Comparison of ENCODE assay signal across 8 cellular contexts in genomic region chr11:68213135-68213515, GRCh38. TPM values are rescaled to one million over a fixed set of nuclear protein-coding genes. Genes with fewer than 3 reads are reported as not detected.
A peak's percentile ranks its signal among the peaks of the same experiment; 100 is the strongest.
DNase-seq lines count a peak whose midpoint lies in the region; ATAC-seq and TF ChIP-seq lines count a peak whose summit lies in the region.

Gene KMT5B, minus strand, starts transcription at chr11:68213296. Its CDS starts 23,220 bp downstream, at chr11:68190076.

- 0% methylated on average over 3 to 60 of the region's 60 CpGs for WGBS in endodermal cell (ENCODE audit: insufficient coverage in 1 of 2, insufficient read length in 1 of 2), 2 experiments

- peak within 1 kb of the TSS; percentile 92 for H3K9ac ChIP-seq in endodermal cell (ENCODE audit: extremely low read depth, low read length, poor library complexity, severe bottlenecking)

- peak; percentile 50 for DNase-seq in Jurkat, Clone E6-1 (ENCODE audit: low read depth, low spot score)
- DNase-seq in activated CD4-positive, alpha-beta T cell treated with anti-CD3 and anti-CD28 coated beads for 48 hours = peak; percentile 62
- DNase-seq in endodermal cell (peak; percentile 82), mucosa of gallbladder (ENCODE audit: low spot score) (peak; percentile 43), inferior parietal cortex (ENCODE audit: extremely low spot score) (no peak)
- peak in 5 of 6 experiments; percentile 55 to 77 (median 72) for DNase-seq in stimulated activated naive CD4-positive, alpha-beta T cell (lab: John Stamatoyannopoulos, UW)

- TF ChIP-seq CTCF in 22Rv1 (IDR thresholded peaks at IDR 0.05) (no peak), endodermal cell (conservative IDR thresholded peaks at IDR 0.05) (no peak)

- H3K27ac ChIP-seq in 22Rv1 (peak within 1 kb of the TSS; percentile 98), endodermal cell (ENCODE audit: low read depth, low read length) (peak within 1 kb of the TSS; percentile 99)

- peaks cover 3% of the 10 kb centered on the region for H3K36me3 Mint-ChIP-seq in endodermal cell (ENCODE audit: low read depth)

- no peaks in the 10 kb centered on the region for H3K27me3 ChIP-seq in endodermal cell (ENCODE audit: control insufficient read depth, insufficient read depth, low read length, poor library complexity, severe bottlenecking)

- H3K9me3 ChIP-seq in endodermal cell (ENCODE audit: control insufficient read depth, low read length) = no peaks in the 10 kb centered on the region

- peaks cover 5% of the 10 kb centered on the region for H3K4me1 ChIP-seq in endodermal cell (ENCODE audit: control insufficient read depth, insufficient read depth, low read length)

- no peaks in the 10 kb centered on the region for H3K36me3 ChIP-seq in endodermal cell (ENCODE audit: control insufficient read depth, insufficient read depth, low read length)

- peak within 1 kb of the TSS; percentile 80 for H3K4me3 Mint-ChIP-seq in endodermal cell

- peaks cover 23% of the 10 kb centered on the region for H3K4me1 Mint-ChIP-seq in endodermal cell

- peak within 1 kb of the TSS; percentile 81 for H3K4me3 ChIP-seq in Jurkat, Clone E6-1 (ENCODE audit: low read length)
- H3K4me3 ChIP-seq in endodermal cell (ENCODE audit: low read length) = peak within 1 kb of the TSS; percentile 98

- ATAC-seq in GM18907 (IDR thresholded peaks at IDR 0.05; ENCODE audit: unreplicated experiment) = peak; percentile 28

- H3K9me3 Mint-ChIP-seq in endodermal cell = no peaks in the 10 kb centered on the region

- H3K27ac Mint-ChIP-seq in endodermal cell = peak within 1 kb of the TSS; percentile 87

- peaks cover 28% of the 10 kb centered on the region for H3K27me3 Mint-ChIP-seq in endodermal cell (ENCODE audit: insufficient read depth)

RNA-seq across cellular contexts. Expression of gene KMT5B, which starts in this region (rescaled TPM):
- polyA plus RNA-seq in Jurkat, Clone E6-1 (2012; ENCODE audit: insufficient read depth, insufficient read length) = 30.3 TPM
- total RNA-seq in endodermal cell (10 to 100 TPM; 53.3 to 62.3 TPM), mucosa of gallbladder (52.2 TPM)
- polyA plus RNA-seq in endodermal cell (2013, experiment 1 of 2) = 55.3 TPM
- 52.0 TPM for polyA plus RNA-seq in endodermal cell (2013, experiment 2 of 2)
